ENCODE assay signal across 11 cellular contexts in genomic region chr19:8336072-8336569, GRCh38. TPM values are rescaled to one million over a fixed set of nuclear protein-coding genes. Genes with fewer than 3 reads are reported as not detected.
DNase-seq lines count a peak whose midpoint lies in the region; ATAC-seq, FAIRE-seq and TF ChIP-seq lines count a peak whose summit lies in the region.
"Had no signal": no experiment of that assay in that cellular context is flagged by ENCODE, and none has a peak within 500 bp of the region (broad histone marks: within the 10 kb centered on the region; RNA-seq: fewer than 3 reads in every experiment).

No MANE protein-coding gene starts in this region.

- no peaks in the 10 kb centered on the region for H3K36me3 ChIP-seq in CD8-positive, alpha-beta T cell (ENCODE audit: insufficient read depth, low read length)

- H3K27ac Mint-ChIP-seq in CD8-positive, alpha-beta T cell: no peak overlapping the region
- H3K27ac Mint-ChIP-seq in activated B cell treated with CpG ODN at 0.5 μM for 24 hours (no peak overlapping the region), immature natural killer cell (peak overlapping the region in 3 of 6 donors; percentile 34 to 83 (median 77)), chondrocyte (ENCODE audit: unreplicated experiment) (no peak overlapping the region)

- H3K27me3 ChIP-seq in CD8-positive, alpha-beta T cell (ENCODE audit: insufficient read depth, low read length): no peaks in the 10 kb centered on the region

- H3K27me3 Mint-ChIP-seq in CD8-positive, alpha-beta T cell (ENCODE audit: low read depth): peaks cover 24% of the 10 kb centered on the region
- peaks cover 28% of the 10 kb centered on the region for H3K27me3 Mint-ChIP-seq in activated B cell treated with CpG ODN at 0.5 μM for 24 hours
- H3K27me3 Mint-ChIP-seq in immature natural killer cell (ENCODE audit: low read depth in 3 of 3): peaks cover 3 to 9% (median 8%) of the 10 kb centered on the region in 3 donors
- H3K27me3 Mint-ChIP-seq in chondrocyte (ENCODE audit: low read depth): peaks cover 29% of the 10 kb centered on the region

- H3K4me1 ChIP-seq in A549: peaks cover 10% of the 10 kb centered on the region; the same call in 2 of the 3 replicates
- H3K4me1 ChIP-seq in CD8-positive, alpha-beta T cell (ENCODE audit: insufficient read depth, low read length): peaks cover 6% of the 10 kb centered on the region

- H3K9me3 Mint-ChIP-seq in CD8-positive, alpha-beta T cell: no peaks in the 10 kb centered on the region
- H3K9me3 Mint-ChIP-seq in activated B cell treated with CpG ODN at 0.5 μM for 24 hours: no peaks in the 10 kb centered on the region
- H3K9me3 Mint-ChIP-seq in immature natural killer cell: no peaks in the 10 kb centered on the region
- no peaks in the 10 kb centered on the region for H3K9me3 Mint-ChIP-seq in chondrocyte (ENCODE audit: low read depth)

- WGBS in A549 (ENCODE audit: missing lambda C conversion rate): 79% methylated on average over 25 of the region's 27 CpGs

- TF ChIP-seq EP300 in A549 (IDR thresholded peaks at IDR 0.05): no peak

- no peak overlapping the region for H3K27ac ChIP-seq in A549
- no peak overlapping the region for H3K27ac ChIP-seq in CD8-positive, alpha-beta T cell (ENCODE audit: low read depth, low read length)

- no peaks in the 10 kb centered on the region for H3K36me3 Mint-ChIP-seq in CD8-positive, alpha-beta T cell
- H3K36me3 Mint-ChIP-seq in activated B cell treated with CpG ODN at 0.5 μM for 24 hours (ENCODE audit: low read depth) (no peaks in the 10 kb centered on the region), immature natural killer cell (no peaks in the 10 kb centered on the region), chondrocyte (ENCODE audit: low read depth) (no peaks in the 10 kb centered on the region)

- no peak for DNase-seq in A549 (ENCODE audit: low read depth in 1 of 2, low spot score in 1 of 2)
- DNase-seq in CD8-positive, alpha-beta T cell: no peak
- DNase-seq in activated B cell treated with CpG ODN at 0.5 μM for 24 hours: no peak
- no peak for DNase-seq in immature natural killer cell
- DNase-seq in activated CD4-positive, CD25-positive, alpha-beta regulatory T cell (lab: John Stamatoyannopoulos, UW): no peak
- no peak for DNase-seq in GM19240 (ENCODE audit: insufficient read length, low spot score)
- no peak for DNase-seq in chondrocyte (ENCODE audit: low spot score)
- DNase-seq in NCI-H1436 treated with DMSO at 0.1 percent for 48 hours (lab: John Stamatoyannopoulos, UW): no peak
- DNase-seq: left ventricle myocardium superior, NCI-H446 treated with DMSO at 0.1 percent for 48 hours had no signal

- POLR2A ChIA-PET in A549 (lab: Yijun Ruan, JAX) (interaction anchor here (0.5 to 2.9 kb wide), 5 partner anchors 13 to 177 kb away, joined by 3 to 20 read pairs (median 8); partner anchors contain the start of genes ANGPTL4, NDUFA7, RPS28 and ZNF414), activated B cell treated with CpG ODN at 0.5 μM for 24 hours (lab: Charles Lee) (interaction anchor here (0.5 to 1.2 kb wide), 3 partner anchors 14 to 129 kb away, joined by 4 to 6 read pairs (median 4); partner anchors contain the start of genes NDUFA7 and RPS28)
- POLR2A ChIA-PET in CD8-positive, alpha-beta T cell (lab: Charles Lee): no interaction called here

- peak overlapping the region; percentile 65 for H3K4me3 Mint-ChIP-seq in CD8-positive, alpha-beta T cell
- peak overlapping the region; percentile 41 for H3K4me3 Mint-ChIP-seq in activated B cell treated with CpG ODN at 0.5 μM for 24 hours
- peak overlapping the region; percentile 72 to 81 (median 79) for H3K4me3 Mint-ChIP-seq in immature natural killer cell
- H3K4me3 Mint-ChIP-seq in chondrocyte (ENCODE audit: unreplicated experiment): no peak overlapping the region

- H3K4me1 Mint-ChIP-seq in CD8-positive, alpha-beta T cell (ENCODE audit: low read depth): peaks cover 4% of the 10 kb centered on the region
- H3K4me1 Mint-ChIP-seq in activated B cell treated with CpG ODN at 0.5 μM for 24 hours (peaks cover 7% of the 10 kb centered on the region), immature natural killer cell (peaks cover 12 to 17% of the 10 kb centered on the region in 2 donors), chondrocyte (ENCODE audit: low read depth) (peaks cover 8% of the 10 kb centered on the region)

- H3K4me3 ChIP-seq in A549: no peak overlapping the region
- no peak overlapping the region for H3K4me3 ChIP-seq in CD8-positive, alpha-beta T cell (ENCODE audit: low read depth, low read length)

- CTCF ChIA-PET in A549 (lab: Yijun Ruan, JAX) (interaction anchor here (0.6 to 4.7 kb wide), 8 partner anchors 10 to 171 kb away, joined by 3 to 29 read pairs (median 5); partner anchors contain the start of genes MARCHF2, NDUFA7 and RPS28), activated B cell treated with CpG ODN at 0.5 μM for 24 hours (lab: Charles Lee) (no interaction called here)
- CTCF ChIA-PET in CD8-positive, alpha-beta T cell (lab: Charles Lee): interaction anchor here (0.7 to 3.0 kb wide), 6 partner anchors 15 to 244 kb away, joined by 3 to 11 read pairs (median 3); partner anchors contain the start of genes NDUFA7 and RPS28

- intact Hi-C loops in CD8-positive, alpha-beta T cell (cut with DNase I, micrococcal nuclease): no loop called here
- intact Hi-C loops in activated B cell treated with CpG ODN at 0.5 μM for 24 hours (cut with micrococcal nuclease): no loop called here

- no peaks in the 10 kb centered on the region for H3K9me3 ChIP-seq in A549
- H3K9me3 ChIP-seq in CD8-positive, alpha-beta T cell (ENCODE audit: low read length): no peaks in the 10 kb centered on the region

- FAIRE-seq in A549 (lab: Jason Lieb, UNC): no peak
- FAIRE-seq: bronchial epithelial cell had no signal

- ATAC-seq in A549 (no peak), activated B cell treated with CpG ODN at 0.5 μM for 24 hours (ENCODE audit: low read depth) (no peak)
- ATAC-seq in CD8-positive, alpha-beta T cell: no peak
- ATAC-seq: left ventricle myocardium superior had no signal

- peak overlapping the region; percentile 95 for H3K4me2 ChIP-seq in A549

- no peak for TF ChIP-seq RAD21 in A549 (conservative IDR thresholded peaks at IDR 0.05 in 1 of 2, IDR thresholded peaks at IDR 0.05 in 1 of 2)

- TF ChIP-seq POLR2A in A549 (IDR thresholded peaks at IDR 0.05; ENCODE audit: low read length): no peak

- no peak for TF ChIP-seq CTCF in A549 (IDR thresholded peaks at IDR 0.05)
- no peak for TF ChIP-seq CTCF in CD8-positive, alpha-beta T cell (IDR thresholded peaks at IDR 0.05)
- TF ChIP-seq CTCF in activated B cell treated with CpG ODN at 0.5 μM for 24 hours (IDR thresholded peaks at IDR 0.05): no peak
- TF ChIP-seq CTCF in chondrocyte (IDR thresholded peaks at IDR 0.05): no peak

RNA-seq across cellular contexts. Expression of gene KANK3, which starts 6.9 kb away (rescaled TPM):
- polyA plus RNA-seq in A549 (2011; rRNA removed) (1.0 and 1.2 TPM in 2 replicates), A549 (2017; fragmentation: RNase III; extraction: RNeasy Plus Mini Kit Qiagen cat#74134 plus additional on column Dnase treatment) (1.5 to 1.6 TPM (median 1.5 TPM) in 3 replicates), immature natural killer cell (1 to 10 TPM; 4.8 to 8.0 (median 5.3) TPM)
- 2.1 and 2.8 TPM in 2 replicates for polyA plus RNA-seq in A549 (2012; cell fraction: cytosol; rRNA removed)
- 4.1 and 5.7 TPM in 2 replicates for polyA plus RNA-seq in A549 (2012; cell fraction: nucleus; rRNA removed)
- polyA minus RNA-seq in A549 (2011; rRNA and poly(A)+ RNA removed): 1.2 and 1.5 TPM in 2 replicates
- 1 to 10 TPM in 1 of 2 experiments, under 1 TPM in 1; 0.78 to 1.4 TPM for total RNA-seq in CD8-positive, alpha-beta T cell
- total RNA-seq in activated B cell treated with CpG ODN at 0.5 μM for 24 hours (0.07 and 0.29 TPM in 2 replicates), chondrocyte (0.56 to 1.2 TPM (median 1.2 TPM) in 3 replicates)

RNA-seq across cellular contexts. Expression of gene RPS28, which starts 14.8 kb away (rescaled TPM):
- polyA plus RNA-seq in A549 (2011; rRNA removed): 374 and 406 TPM in 2 replicates
- 710 and 713 TPM in 2 replicates for polyA plus RNA-seq in A549 (2012; cell fraction: cytosol; rRNA removed)
- 369 and 438 TPM in 2 replicates for polyA plus RNA-seq in A549 (2012; cell fraction: nucleus; rRNA removed)
- 399 to 449 TPM (median 404 TPM) in 3 replicates for polyA plus RNA-seq in A549 (2017; fragmentation: RNase III; extraction: RNeasy Plus Mini Kit Qiagen cat#74134 plus additional on column Dnase treatment)
- polyA minus RNA-seq in A549 (2011; rRNA and poly(A)+ RNA removed): 95.9 and 197 TPM in 2 replicates
- total RNA-seq in CD8-positive, alpha-beta T cell: 1,000 to 10,000 TPM; 3,224 to 3,257 TPM
- 3,149 and 3,168 TPM in 2 replicates for total RNA-seq in activated B cell treated with CpG ODN at 0.5 μM for 24 hours
- 1,000 to 10,000 TPM in 2 of 3 donors, 100 to 1,000 TPM in 1; 690 to 1,852 (median 1,290) TPM for polyA plus RNA-seq in immature natural killer cell
- total RNA-seq in chondrocyte: 1,057 to 1,248 TPM (median 1,100 TPM) in 3 replicates

RNA-seq across cellular contexts. Expression of gene NDUFA7, which starts 14.9 kb away (rescaled TPM):
- polyA plus RNA-seq in A549 (2011; rRNA removed) (29.7 and 44.5 TPM in 2 replicates), A549 (2017; fragmentation: RNase III; extraction: RNeasy Plus Mini Kit Qiagen cat#74134 plus additional on column Dnase treatment) (29.0 to 44.0 TPM (median 40.2 TPM) in 3 replicates), immature natural killer cell (100 to 1,000 TPM in 2 of 3 donors, 10 to 100 TPM in 1; 95.2 to 173 (median 132) TPM)
- polyA plus RNA-seq in A549 (2012; cell fraction: cytosol; rRNA removed): 88.3 and 93.3 TPM in 2 replicates
- polyA plus RNA-seq in A549 (2012; cell fraction: nucleus; rRNA removed): 74.6 and 91.8 TPM in 2 replicates
- polyA minus RNA-seq in A549 (2011; rRNA and poly(A)+ RNA removed): 35.1 and 58.5 TPM in 2 replicates
- total RNA-seq in CD8-positive, alpha-beta T cell: 10 to 100 TPM; 19.8 to 28.9 TPM
- total RNA-seq in activated B cell treated with CpG ODN at 0.5 μM for 24 hours (31.1 and 35.8 TPM in 2 replicates), chondrocyte (25.0 to 34.1 TPM (median 26.6 TPM) in 3 replicates)

RNA-seq across cellular contexts. Expression of gene ANGPTL4, which starts 27.8 kb away (rescaled TPM):
- 30.8 and 32.6 TPM in 2 replicates for polyA plus RNA-seq in A549 (2011; rRNA removed)
- 48.7 and 67.4 TPM in 2 replicates for polyA plus RNA-seq in A549 (2012; cell fraction: cytosol; rRNA removed)
- 203 and 238 TPM in 2 replicates for polyA plus RNA-seq in A549 (2012; cell fraction: nucleus; rRNA removed)
- 12.3 to 18.1 TPM (median 15.1 TPM) in 3 replicates for polyA plus RNA-seq in A549 (2017; fragmentation: RNase III; extraction: RNeasy Plus Mini Kit Qiagen cat#74134 plus additional on column Dnase treatment)
- polyA minus RNA-seq in A549 (2011; rRNA and poly(A)+ RNA removed): 15.6 and 19.4 TPM in 2 replicates
- total RNA-seq in CD8-positive, alpha-beta T cell: not detected
- total RNA-seq in activated B cell treated with CpG ODN at 0.5 μM for 24 hours: not detected in 2 replicates
- polyA plus RNA-seq in immature natural killer cell: not detected
- 56.4 to 143 TPM (median 127 TPM) in 3 replicates for total RNA-seq in chondrocyte

RNA-seq across cellular contexts. Expression of gene CD320, which starts 28.0 kb away (rescaled TPM):
- 27.4 and 28.8 TPM in 2 replicates for polyA plus RNA-seq in A549 (2011; rRNA removed)
- 130 and 158 TPM in 2 replicates for polyA plus RNA-seq in A549 (2012; cell fraction: cytosol; rRNA removed)
- 175 and 229 TPM in 2 replicates for polyA plus RNA-seq in A549 (2012; cell fraction: nucleus; rRNA removed)
- polyA plus RNA-seq in A549 (2017; fragmentation: RNase III; extraction: RNeasy Plus Mini Kit Qiagen cat#74134 plus additional on column Dnase treatment): 51.9 to 54.2 TPM (median 54.1 TPM) in 3 replicates
- 11.4 and 16.0 TPM in 2 replicates for polyA minus RNA-seq in A549 (2011; rRNA and poly(A)+ RNA removed)
- total RNA-seq in CD8-positive, alpha-beta T cell: 10 to 100 TPM; 15.7 to 19.1 TPM
- 23.7 and 24.6 TPM in 2 replicates for total RNA-seq in activated B cell treated with CpG ODN at 0.5 μM for 24 hours
- 100 to 1,000 TPM in 1 of 3 donors, 10 to 100 TPM in 2; 86.4 to 105 (median 90.3) TPM for polyA plus RNA-seq in immature natural killer cell
- 39.3 to 44.0 TPM (median 41.7 TPM) in 3 replicates for total RNA-seq in chondrocyte
